In genomic region chr10:13707156-13707881, GRCh38 we compare ENCODE assay signal across 8 cellular contexts.
DNase-seq lines count a peak whose midpoint lies in the region; ATAC-seq, FAIRE-seq and TF ChIP-seq lines count a peak whose summit lies in the region.

No MANE protein-coding gene starts in this region.

- CTCF ChIA-PET in MCF 10A (lab: Yijun Ruan, JAX): interaction anchor here (0.7 kb wide), 1 partner anchor 19 kb away, joined by 3 read pairs; no protein-coding TSS in a partner anchor

- H3K4me3 Mint-ChIP-seq in MCF 10A (ENCODE audit: unreplicated experiment): no peak overlapping the region

- no TSS peak for BruUV-seq in MCF 10A (replicated peaks; lab: Mats Ljungman, UMichigan)

- POLR2A ChIA-PET in MCF 10A (lab: Yijun Ruan, JAX): interaction anchor here (0.7 kb wide), 1 partner anchor 14 kb away, joined by 3 read pairs; no protein-coding TSS in a partner anchor

- H3K4me1 Mint-ChIP-seq in MCF 10A (ENCODE audit: insufficient read depth, unreplicated experiment): peaks cover 5% of the 10 kb centered on the region

- WGBS in pancreas, 2 donors: 1% methylated on average over 25 to 26 of the region's 26 CpGs

- intact Hi-C loops in MCF 10A (cut with micrococcal nuclease): no loop called here
- intact Hi-C loops in left ventricle myocardium inferior (cut with micrococcal nuclease): no loop called here
- intact Hi-C loops in pancreas (cut with DNase I): loop anchor here in 1 of 3 donors (10.0 kb wide), 1 partner anchor 67 kb away; no protein-coding TSS in a partner anchor

- in situ Hi-C loops in T47D (cut with HindIII; ENCODE audit: low pct_unique_long_range_greater_than_20kb, low sequenced_read_pairs): no loop called here
- in situ Hi-C loops in HAP-1 (cut with MboI; ENCODE audit: low sequenced_read_pairs): no loop called here

- peak overlapping the region; percentile 36 for H3K4me3 ChIP-seq in NB4 (ENCODE audit: low read depth, low read length)
- H3K4me3 ChIP-seq in left ventricle myocardium inferior: peak overlapping the region; percentile 74
- H3K4me3 ChIP-seq in pancreas: peak overlapping the region; percentile 47 to 68 (median 62)
- no peak overlapping the region for H3K4me3 ChIP-seq in HAP-1

- no peak for TF ChIP-seq POLR2A in NB4 (IDR thresholded peaks at IDR 0.05; ENCODE audit: extremely low read depth, insufficient read length)

- ATAC-seq in pancreas: peak; percentile 84 to 91 (median 90)

- no peak for FAIRE-seq in pancreas (lab: Jason Lieb, UNC)

- no peaks in the 10 kb centered on the region for H3K36me3 ChIP-seq in left ventricle myocardium inferior
- no peaks in the 10 kb centered on the region for H3K36me3 ChIP-seq in pancreas
- no peaks in the 10 kb centered on the region for H3K36me3 ChIP-seq in HAP-1 (replicated peaks)

- no peaks in the 10 kb centered on the region for H3K27me3 Mint-ChIP-seq in MCF 10A (ENCODE audit: insufficient read depth, unreplicated experiment)

- H3K9me3 ChIP-seq in left ventricle myocardium inferior (replicated peaks) (no peaks in the 10 kb centered on the region), pancreas (no peaks in the 10 kb centered on the region), HAP-1 (no peaks in the 10 kb centered on the region)

- DNase-seq in T47D (ENCODE audit: low read depth in 1 of 2, low spot score in 1 of 2) (peak; percentile 72 to 93), MCF 10A (ENCODE audit: unreplicated experiment) (no peak), NB4 (ENCODE audit: low read depth) (peak; percentile 58), amniotic epithelial cell (ENCODE audit: low read depth) (peak; percentile 91), left ventricle myocardium inferior (peak; percentile 89), pancreas (peak; percentile 71 to 85 (median 78)), T-helper 9 cell (no peak), HAP-1 (ENCODE audit: low spot score in 2 of 2) (no peak)

- H3K27me3 ChIP-seq in left ventricle myocardium inferior (ENCODE audit: low read depth) (no peaks in the 10 kb centered on the region), pancreas (no peaks in the 10 kb centered on the region), HAP-1 (ENCODE audit: low read depth) (no peaks in the 10 kb centered on the region)

- H3K36me3 Mint-ChIP-seq in MCF 10A (ENCODE audit: insufficient read depth, unreplicated experiment): no peaks in the 10 kb centered on the region

- H3K4me1 ChIP-seq in left ventricle myocardium inferior (peaks cover 96% of the 10 kb centered on the region), pancreas (peaks cover 0 to 15% (median 6%) of the 10 kb centered on the region in 3 donors), HAP-1 (no peaks in the 10 kb centered on the region; the same call in 1 of the 2 replicates)

- TF ChIP-seq CTCF in MCF 10A (IDR thresholded peaks at IDR 0.05; ENCODE audit: unreplicated experiment): no peak
- TF ChIP-seq CTCF in NB4 (IDR thresholded peaks at IDR 0.05; ENCODE audit: low read depth, low read length): no peak
- peak; percentile 23 for TF ChIP-seq CTCF in left ventricle myocardium inferior (IDR thresholded peaks at IDR 0.05; ENCODE audit: borderline replicate concordance)
- no peak for TF ChIP-seq CTCF in pancreas (IDR thresholded peaks at IDR 0.05)

- H3K27ac ChIP-seq in left ventricle myocardium inferior (replicated peaks): peak overlapping the region; percentile 90
- H3K27ac ChIP-seq in pancreas: peak overlapping the region; percentile 53 to 71 (median 58)

- H3K9me3 Mint-ChIP-seq in MCF 10A (ENCODE audit: unreplicated experiment): no peaks in the 10 kb centered on the region

- H3K27ac Mint-ChIP-seq in MCF 10A (ENCODE audit: low read depth, unreplicated experiment): no peak overlapping the region

Comparison
In these comparisons a context has a peak if more than half of its experiments do, and no peak if none do; other contexts are left out.
1. DNase-seq: peak in T47D (2 of 2), NB4 (single experiment), amniotic epithelial cell (single experiment), left ventricle myocardium inferior (single experiment) and pancreas (6 of 6); none in MCF 10A (single experiment), T-helper 9 cell (single experiment) and HAP-1 (0 of 2).